Comparison of ENCODE assay signal across 1 cellular context in genomic region chr10:68720793-68721672, GRCh38.
TF ChIP-seq lines count a peak whose summit lies in the region.

TSS of gene CCAR1 (plus strand) at chr10:68721239. CDS start at chr10:68722505, 1,266 bp downstream.

TF ChIP-seq in HepG2, 621 proteins besides CTCF, POLR2A, EP300 and RAD21 (continued from another document):
- TF ChIP-seq IRF9 (CRISPR knock-in tag; IDR thresholded peaks at IDR 0.05; ENCODE audit: borderline replicate concordance) (peak; percentile 86; the same call in 1 of the 2 replicates), ZNF160 (CRISPR knock-in tag; IDR thresholded peaks at IDR 0.05) (no peak), ZNF800 (CRISPR knock-in tag; IDR thresholded peaks at IDR 0.05) (no peak; the same call in 1 of the 2 replicates), ZSCAN30 (CRISPR knock-in tag; IDR thresholded peaks at IDR 0.05) (no peak), CHD2 (IDR thresholded peaks at IDR 0.05; ENCODE audit: low read depth, low read length) (no peak), TAF1 (CRISPR knock-in tag; IDR thresholded peaks at IDR 0.05) (peak; percentile 81), PRMT3 (CRISPR knock-in tag; IDR thresholded peaks at IDR 0.05; ENCODE audit: borderline replicate concordance, low read depth) (no peak), ZNF639 (CRISPR knock-in tag; conservative IDR thresholded peaks at IDR 0.05) (no peak), NFE2 (CRISPR knock-in tag; IDR thresholded peaks at IDR 0.05) (no peak), ZUFSP (CRISPR knock-in tag; IDR thresholded peaks at IDR 0.05; ENCODE audit: borderline replicate concordance) (no peak), AGO1 (IDR thresholded peaks at IDR 0.05; ENCODE audit: low read depth, low read length, poor library complexity, severe bottlenecking) (no peak), ZNF138 (CRISPR knock-in tag; IDR thresholded peaks at IDR 0.05; ENCODE audit: low read depth) (no peak), RXRA (CRISPR knock-in tag; IDR thresholded peaks at IDR 0.05) (no peak), ZNF75D (CRISPR knock-in tag; IDR thresholded peaks at IDR 0.05; ENCODE audit: borderline replicate concordance) (no peak; the same call in 1 of the 2 replicates), CEBPZ (IDR thresholded peaks at IDR 0.05; ENCODE audit: low read length) (no peak)
